8 cellular contexts compared by ENCODE assay signal in genomic region chr7:73717025-73717807, GRCh38. TPM values are rescaled to one million over a fixed set of nuclear protein-coding genes. Genes with fewer than 3 reads are reported as not detected.
DNase-seq lines count a peak whose midpoint lies in the region; ATAC-seq, FAIRE-seq and TF ChIP-seq lines count a peak whose summit lies in the region.

No MANE protein-coding gene starts in this region.

- no peaks in the 10 kb centered on the region for H3K9me3 ChIP-seq in Karpas-422 (ENCODE audit: low read length)

- H3K9me2 ChIP-seq in Karpas-422 (replicated peaks; ENCODE audit: insufficient read depth, low read length): no peaks in the 10 kb centered on the region

- peak overlapping the region; percentile 50 to 89 (median 80) for H3K27ac Mint-ChIP-seq in CD14-positive monocyte
- H3K27ac Mint-ChIP-seq in neural crest cell (ENCODE audit: unreplicated experiment): peak overlapping the region; percentile 35

- H3K27me3 Mint-ChIP-seq in CD14-positive monocyte (ENCODE audit: low read depth in 3 of 3): peaks cover 88 to 97% (median 91%) of the 10 kb centered on the region in 3 donors
- peaks cover 8% of the 10 kb centered on the region for H3K27me3 Mint-ChIP-seq in neural crest cell (ENCODE audit: low read depth)

- intact Hi-C loops in CD14-positive monocyte (cut with micrococcal nuclease): no loop called here

- H3K9me3 Mint-ChIP-seq in CD14-positive monocyte (peaks cover 0 to 26% (median 14%) of the 10 kb centered on the region in 7 donors), neural crest cell (no peaks in the 10 kb centered on the region)

- TF ChIP-seq CTCF in CD14-positive monocyte (IDR thresholded peaks at IDR 0.05): no peak
- no peak for TF ChIP-seq CTCF in bronchial epithelial cell (IDR thresholded peaks at IDR 0.05; ENCODE audit: insufficient read depth, low read length, severe bottlenecking)
- no peak for TF ChIP-seq CTCF in neural crest cell (conservative IDR thresholded peaks at IDR 0.05)

- H3K4me2 ChIP-seq in Karpas-422 (ENCODE audit: low read depth, low read length, poor library complexity, severe bottlenecking): peak overlapping the region; percentile 100

- no peaks in the 10 kb centered on the region for H3K79me2 ChIP-seq in Karpas-422 (ENCODE audit: low read length)

- H3K4me1 Mint-ChIP-seq in CD14-positive monocyte (peaks cover 43% of the 10 kb centered on the region), neural crest cell (peaks cover 17% of the 10 kb centered on the region)

- ATAC-seq in GM18870 (IDR thresholded peaks at IDR 0.05; ENCODE audit: unreplicated experiment): no peak
- no peak for ATAC-seq in GM19351 (IDR thresholded peaks at IDR 0.05; ENCODE audit: unreplicated experiment)
- no peak for ATAC-seq in GM18517 (IDR thresholded peaks at IDR 0.05; ENCODE audit: unreplicated experiment)

- peaks cover 6 to 21% of the 10 kb centered on the region in 2 donors for H3K36me3 Mint-ChIP-seq in CD14-positive monocyte
- H3K36me3 Mint-ChIP-seq in neural crest cell (ENCODE audit: low read depth): no peaks in the 10 kb centered on the region

- peaks cover 39% of the 10 kb centered on the region for H3K4me1 ChIP-seq in Karpas-422 (ENCODE audit: low read length)

- peaks cover 35% of the 10 kb centered on the region for H4K20me1 ChIP-seq in Karpas-422 (ENCODE audit: insufficient read depth, low read depth, low read length)

- H3K4me3 ChIP-seq in Karpas-422 (ENCODE audit: low read length): no peak overlapping the region
- peak overlapping the region; percentile 9 for H3K4me3 ChIP-seq in bronchial epithelial cell (ENCODE audit: low read depth, low read length)

- no peak overlapping the region for H3K27ac ChIP-seq in Karpas-422 (ENCODE audit: low read length)

- no peak for DNase-seq in CD14-positive monocyte (ENCODE audit: low spot score)
- DNase-seq in Karpas-422: no peak
- DNase-seq in bronchial epithelial cell (ENCODE audit: low read depth): no peak
- DNase-seq in neural crest cell (ENCODE audit: low read depth, low spot score): no peak
- DNase-seq in RCC 7860 (ENCODE audit: low spot score): no peak

- no peak overlapping the region for H2AFZ ChIP-seq in Karpas-422 (ENCODE audit: low read length)

- no peak for FAIRE-seq in bronchial epithelial cell (lab: Jason Lieb, UNC)
- FAIRE-seq in RCC 7860 (lab: Jason Lieb, UNC): no peak

- no peaks in the 10 kb centered on the region for H3K36me3 ChIP-seq in Karpas-422 (ENCODE audit: insufficient read depth, low read length)
- peaks cover 6% of the 10 kb centered on the region for H3K36me3 ChIP-seq in bronchial epithelial cell (ENCODE audit: control insufficient read depth, insufficient read depth, low read length)

- H3K4me3 Mint-ChIP-seq in CD14-positive monocyte (peak overlapping the region; percentile 80 to 82), neural crest cell (peak overlapping the region; percentile 79)

- no peaks in the 10 kb centered on the region for H3K27me3 ChIP-seq in Karpas-422 (ENCODE audit: low read length)
- H3K27me3 ChIP-seq in bronchial epithelial cell (ENCODE audit: control insufficient read depth, insufficient read depth, low read length): no peaks in the 10 kb centered on the region

- H3K9ac ChIP-seq in Karpas-422 (ENCODE audit: low read length): no peak overlapping the region

RNA-seq across cellular contexts. Expression of gene STX1A, which starts 2.3 kb away (rescaled TPM):
- under 1 TPM; 0.27 to 0.37 TPM for polyA plus RNA-seq in CD14-positive monocyte
- total RNA-seq in Karpas-422 (2014; rRNA removed; shearing (Covaris generic); ENCODE audit: low replicate concordance): 3.7 and 5.5 TPM in 2 replicates
- total RNA-seq in bronchial epithelial cell (7.3 and 12.4 TPM in 2 replicates), neural crest cell (16.4 and 17.7 TPM in 2 replicates)

RNA-seq across cellular contexts. Expression of gene ABHD11, which starts 21.4 kb away (rescaled TPM):
- 10 to 100 TPM; 20.3 to 22.1 TPM for polyA plus RNA-seq in CD14-positive monocyte
- 14.3 and 18.3 TPM in 2 replicates for total RNA-seq in Karpas-422 (2014; rRNA removed; shearing (Covaris generic); ENCODE audit: low replicate concordance)
- total RNA-seq in bronchial epithelial cell: 6.5 and 7.1 TPM in 2 replicates
- 23.3 and 26.4 TPM in 2 replicates for total RNA-seq in neural crest cell

RNA-seq across cellular contexts. Expression of gene BUD23, which starts 33.8 kb away (rescaled TPM):
- 10 to 100 TPM; 44.5 to 51.9 TPM for polyA plus RNA-seq in CD14-positive monocyte
- 41.9 and 85.9 TPM in 2 replicates for total RNA-seq in Karpas-422 (2014; rRNA removed; shearing (Covaris generic); ENCODE audit: low replicate concordance)
- total RNA-seq in bronchial epithelial cell (97.9 and 104 TPM in 2 replicates), neural crest cell (66.9 and 70.8 TPM in 2 replicates)

RNA-seq across cellular contexts. Expression of gene DNAJC30, which starts 34.0 kb away (rescaled TPM):
- 1 to 10 TPM; 3.2 to 5.2 TPM for polyA plus RNA-seq in CD14-positive monocyte
- total RNA-seq in Karpas-422 (2014; rRNA removed; shearing (Covaris generic); ENCODE audit: low replicate concordance): 1.3 and 6.1 TPM in 2 replicates
- total RNA-seq in bronchial epithelial cell (0.79 and 1.2 TPM in 2 replicates), neural crest cell (11.1 and 11.4 TPM in 2 replicates)

RNA-seq across cellular contexts. Expression of gene VPS37D, which starts 49.6 kb away (rescaled TPM):
- polyA plus RNA-seq in CD14-positive monocyte: not detected
- total RNA-seq in Karpas-422 (2014; rRNA removed; shearing (Covaris generic); ENCODE audit: low replicate concordance): not detected in 2 replicates
- total RNA-seq in bronchial epithelial cell (1.0 and 2.4 TPM in 2 replicates), neural crest cell (10.0 and 10.1 TPM in 2 replicates)
